11 cellular contexts compared by ENCODE assay signal in the genomic region with DNA sequence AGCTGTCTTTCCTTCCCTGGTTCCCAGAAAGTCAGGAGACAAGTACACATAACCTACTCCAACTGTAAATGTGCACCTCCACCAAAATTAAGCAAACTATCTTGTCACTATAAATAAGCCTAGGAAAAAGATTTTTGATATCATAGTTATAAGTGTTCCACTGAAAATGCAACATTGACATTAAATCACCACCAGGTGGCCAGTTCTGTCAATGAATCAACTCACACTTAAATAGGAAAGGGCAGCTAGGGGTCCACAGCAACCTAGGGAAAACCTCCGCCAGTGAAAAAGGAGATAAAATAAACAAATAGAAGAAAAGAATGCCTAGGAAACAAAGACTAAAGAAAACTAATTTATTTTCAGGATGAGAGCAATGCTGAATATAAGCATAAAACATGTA.
DNase-seq lines count a peak whose midpoint lies in the region; FAIRE-seq and TF ChIP-seq lines count a peak whose summit lies in the region.
"Had no signal": no experiment of that assay in that cellular context is flagged by ENCODE, and none has a peak within 500 bp of the region (broad histone marks: within the 10 kb centered on the region; RNA-seq: fewer than 3 reads in every experiment).

No MANE protein-coding gene starts in this region.

- H3K27me3 ChIP-seq in Peyer's patch, result no peaks in the 10 kb centered on the region

- no peak overlapping the region for H3K4me3 ChIP-seq in Peyer's patch
- H3K4me3 ChIP-seq: lower lobe of right lung had no signal

- no peak overlapping the region for H3K27ac ChIP-seq in Peyer's patch
- H3K27ac ChIP-seq: lower lobe of right lung had no signal

- no peaks in the 10 kb centered on the region for H3K36me3 ChIP-seq in Peyer's patch
- H3K36me3 ChIP-seq: lower lobe of right lung had no signal

- no peak for TF ChIP-seq CTCF in Peyer's patch (IDR thresholded peaks at IDR 0.05)

- peak; percentile 4 for DNase-seq in H54 (ENCODE audit: insufficient read length, low spot score)
- peak; percentile 72 for DNase-seq in NCI-H146 (lab: John Stamatoyannopoulos, UW)
- DNase-seq in astrocyte of the hippocampus (ENCODE audit: low read depth, low spot score), result peak; percentile 0
- peak; percentile 29 to 43 for DNase-seq in lung microvascular endothelial cell (ENCODE audit: low read depth in 2 of 2)
- DNase-seq in Peyer's patch, result no peak
- DNase-seq in RPMI8226, result no peak
- DNase-seq in NCI-H345 (lab: John Stamatoyannopoulos, UW), result no peak
- DNase-seq in activated CD4-positive, alpha-beta T cell treated with anti-CD3 and anti-CD28 coated beads for 48 hours, result no peak
- DNase-seq: activated CD8-positive, alpha-beta T cell treated with anti-CD3 and anti-CD28 coated beads, Interleukin-2, amount 10 ng/mL, durations not matched to agents 7 days and 5 days; lower lobe of right lung; stimulated activated CD4-positive, alpha-beta T cell treated with anti-CD3 and anti-CD28 coated beads, Interleukin-2, amount 100 ng/mL, for 24 hours had no signal

- H3K4me1 ChIP-seq in Peyer's patch, result no peaks in the 10 kb centered on the region
- H3K4me1 ChIP-seq: lower lobe of right lung had no signal

- H3K9me3 ChIP-seq in Peyer's patch, result peaks cover 0 to 4% (median 0%) of the 10 kb centered on the region in 4 donors
- H3K9me3 ChIP-seq: lower lobe of right lung had no signal

- TF ChIP-seq POLR2A in H54 (IDR thresholded peaks at IDR 0.05; ENCODE audit: low read depth, low read length), result no peak
- no peak for TF ChIP-seq POLR2A in Peyer's patch (IDR thresholded peaks at IDR 0.05)

- FAIRE-seq in H54 (lab: Jason Lieb, UNC), result peak; percentile 82

Comparison
In these comparisons a context has a peak if more than half of its experiments do, and no peak if none do; other contexts are left out.
1. DNase-seq: peak in H54 (single experiment), NCI-H146 (single experiment), astrocyte of the hippocampus (single experiment) and lung microvascular endothelial cell (2 of 2); none in Peyer's patch (0 of 3), RPMI8226 (single experiment), NCI-H345 (single experiment) and activated CD4-positive, alpha-beta T cell treated with anti-CD3 and anti-CD28 coated beads for 48 hours (single experiment).